8 cellular contexts compared by ENCODE assay signal in genomic region chr17:46286764-46287221, GRCh38. TPM values are rescaled to one million over a fixed set of nuclear protein-coding genes. Genes with fewer than 3 reads are reported as not detected.
DNase-seq lines count a peak whose midpoint lies in the region; ATAC-seq and TF ChIP-seq lines count a peak whose summit lies in the region.
"Not testable (repeated sequence)": the region's sequence is repeated elsewhere in the genome, so short reads cannot be mapped to it uniquely, and the experiment has no call there.

No MANE protein-coding gene starts in this region.

- not testable (repeated sequence) for H3K27me3 ChIP-seq in CD8-positive, alpha-beta T cell (ENCODE audit: insufficient read depth, low read length); SU-DHL-6 (ENCODE audit: low read length)

- H3K4me3 ChIP-seq in CD8-positive, alpha-beta T cell (ENCODE audit: low read depth, low read length); SU-DHL-6 (ENCODE audit: insufficient read depth, low read length, poor library complexity, severe bottlenecking); mucosa of descending colon: not testable (repeated sequence)

- POLR2A ChIA-PET in CD8-positive, alpha-beta T cell (lab: Charles Lee): not testable (repeated sequence)

- CTCF ChIA-PET in CD8-positive, alpha-beta T cell (lab: Charles Lee): interaction anchor here (0.7 to 2.4 kb wide), 8 partner anchors 20 to 296 kb away, joined by 3 to 17 read pairs (median 4); no protein-coding TSS in a partner anchor
- CTCF ChIA-PET in activated naive CD4-positive, alpha-beta T cell treated with anti-CD3 and anti-CD28 coated beads, Interleukin-2, amount 10 ng/mL, durations not matched to agents 7 days and 5 days (lab: Charles Lee): interaction anchor here (0.7 to 2.1 kb wide), 4 partner anchors 16 to 694 kb away, joined by 3 to 5 read pairs (median 4); no protein-coding TSS in a partner anchor

- not testable (repeated sequence) for H3K9me2 ChIP-seq in SU-DHL-6 (replicated peaks; ENCODE audit: insufficient read depth, low read length)

- H3K27ac Mint-ChIP-seq in CD8-positive, alpha-beta T cell; activated naive CD4-positive, alpha-beta T cell treated with anti-CD3 and anti-CD28 coated beads, Interleukin-2, amount 10 ng/mL, durations not matched to agents 7 days and 5 days: not testable (repeated sequence)
- peak overlapping the region; percentile 36 for H3K27ac Mint-ChIP-seq in HFFc6

- H4K20me1 ChIP-seq in SU-DHL-6 (ENCODE audit: low read depth, low read length): not testable (repeated sequence)

- not testable (repeated sequence) for H3K36me3 Mint-ChIP-seq in CD8-positive, alpha-beta T cell; HFFc6 (ENCODE audit: low read depth); activated naive CD4-positive, alpha-beta T cell treated with anti-CD3 and anti-CD28 coated beads, Interleukin-2, amount 10 ng/mL, durations not matched to agents 7 days and 5 days

- intact Hi-C loops in CD8-positive, alpha-beta T cell (cut with DNase I, micrococcal nuclease): loop anchor here in 1 of 2 experiments (1.0 kb wide), 1 partner anchor 284 kb away; no protein-coding TSS in a partner anchor
- intact Hi-C loops in mucosa of descending colon (cut with DNase I, micrococcal nuclease): loop anchor here in 1 of 2 donors (10.0 kb wide), 1 partner anchor 292 kb away; the partner anchor contains the start of gene STH

- not testable (repeated sequence) for H3K79me2 ChIP-seq in SU-DHL-6 (ENCODE audit: insufficient read depth, low read length)

- peaks cover 11% of the 10 kb centered on the region for H3F3A ChIP-seq in SU-DHL-6 (ENCODE audit: insufficient read depth)

- not testable (repeated sequence) for H3K27ac ChIP-seq in CD8-positive, alpha-beta T cell (ENCODE audit: low read depth, low read length); SU-DHL-6 (ENCODE audit: low read depth, low read length)

- H3K4me1 ChIP-seq in CD8-positive, alpha-beta T cell (ENCODE audit: insufficient read depth, low read length); mucosa of descending colon (ENCODE audit: low read depth): not testable (repeated sequence)

- not testable (repeated sequence) for H3K9ac ChIP-seq in SU-DHL-6 (ENCODE audit: low read length)

- TF ChIP-seq CTCF in CD8-positive, alpha-beta T cell (IDR thresholded peaks at IDR 0.05): peak; percentile 92
- TF ChIP-seq CTCF in HFFc6 (IDR thresholded peaks at IDR 0.05) (peak; percentile 90), SU-DHL-6 (IDR thresholded peaks at IDR 0.05; ENCODE audit: insufficient read depth, low read length, poor library complexity, severe bottlenecking) (peak; percentile 64), mucosa of descending colon (IDR thresholded peaks at IDR 0.05) (peak; percentile 39)

- not testable (repeated sequence) for H3K4me2 ChIP-seq in SU-DHL-6 (ENCODE audit: low read depth, low read length, poor library complexity, severe bottlenecking)

- not testable (repeated sequence) for H2AFZ ChIP-seq in SU-DHL-6 (ENCODE audit: low read depth, low read length, severe bottlenecking)

- not testable (repeated sequence) for H3K9me3 ChIP-seq in CD8-positive, alpha-beta T cell (ENCODE audit: low read length); SU-DHL-6 (ENCODE audit: insufficient read depth, low read length); mucosa of descending colon

- not testable (repeated sequence) for H3K4me1 Mint-ChIP-seq in CD8-positive, alpha-beta T cell (ENCODE audit: low read depth)
- peaks cover 37% of the 10 kb centered on the region for H3K4me1 Mint-ChIP-seq in HFFc6 (ENCODE audit: low read depth)
- H3K4me1 Mint-ChIP-seq in activated naive CD4-positive, alpha-beta T cell treated with anti-CD3 and anti-CD28 coated beads, Interleukin-2, amount 10 ng/mL, durations not matched to agents 7 days and 5 days: peaks cover 19% of the 10 kb centered on the region

- peak; percentile 98 for ATAC-seq in CD8-positive, alpha-beta T cell
- ATAC-seq in mucosa of descending colon: peak; percentile 95

- not testable (repeated sequence) for H3K4me3 Mint-ChIP-seq in CD8-positive, alpha-beta T cell; activated naive CD4-positive, alpha-beta T cell treated with anti-CD3 and anti-CD28 coated beads, Interleukin-2, amount 10 ng/mL, durations not matched to agents 7 days and 5 days
- peak overlapping the region; percentile 62 for H3K4me3 Mint-ChIP-seq in HFFc6

- not testable (repeated sequence) for H3K36me3 ChIP-seq in CD8-positive, alpha-beta T cell (ENCODE audit: insufficient read depth, low read length); SU-DHL-6 (ENCODE audit: low read length); mucosa of descending colon (ENCODE audit: low read depth)

- not testable (repeated sequence) for H3K9me3 Mint-ChIP-seq in CD8-positive, alpha-beta T cell; HFFc6; activated naive CD4-positive, alpha-beta T cell treated with anti-CD3 and anti-CD28 coated beads, Interleukin-2, amount 10 ng/mL, durations not matched to agents 7 days and 5 days

- not testable (repeated sequence) for H3K27me3 Mint-ChIP-seq in CD8-positive, alpha-beta T cell (ENCODE audit: low read depth); HFFc6 (ENCODE audit: insufficient read depth)
- H3K27me3 Mint-ChIP-seq in activated naive CD4-positive, alpha-beta T cell treated with anti-CD3 and anti-CD28 coated beads, Interleukin-2, amount 10 ng/mL, durations not matched to agents 7 days and 5 days: peaks cover 12% of the 10 kb centered on the region

- DNase-seq in CD8-positive, alpha-beta T cell: peak in 6 of 7 experiments; percentile 47 to 70 (median 58)
- DNase-seq in HFFc6 (peak; percentile 47), NCI-H2196 (lab: John Stamatoyannopoulos, UW; ENCODE audit: unreplicated experiment) (peak; percentile 97), fibroblast of peridontal ligament (ENCODE audit: extremely low read depth) (peak; percentile 84), mucosa of descending colon (peak in 1 of 3 donors; percentile 79)
- peak; percentile 81 for DNase-seq in activated naive CD4-positive, alpha-beta T cell treated with anti-CD3 and anti-CD28 coated beads, Interleukin-2, amount 10 ng/mL, durations not matched to agents 7 days and 5 days
- DNase-seq in stimulated activated CD4-positive, alpha-beta T cell treated with anti-CD3 and anti-CD28 coated beads, TNF-alpha, amount 100 ng/mL, for 24 hours (ENCODE audit: low read depth in 3 of 3): peak; percentile 32 to 72 (median 44)

RNA-seq across cellular contexts. Expression of gene LRRC37A, which starts 8.1 kb away (rescaled TPM):
- total RNA-seq in CD8-positive, alpha-beta T cell: 1 to 10 TPM; 2.7 to 3.2 TPM
- total RNA-seq in HFFc6 (2021; fragmentation: NEBNext Ultra II Directional; extraction: Animal tissue kit (Norgen Biotek cat#: 25700)): under 1 TPM; 0.46 to 0.91 (median 0.68) TPM
- 1 to 10 TPM; 2.9 to 6.5 (median 3.1) TPM for total RNA-seq in mucosa of descending colon

Comparison
In these comparisons a context has a peak if more than half of its experiments do, and no peak if none do; other contexts are left out.
1. CTCF ChIP-seq: peak in every context shown above with its lines; median percentile 92 in CD8-positive, alpha-beta T cell; 90 in HFFc6; 64 in SU-DHL-6; 39 in mucosa of descending colon.